30 cellular contexts compared by ENCODE assay signal in the genomic region with DNA sequence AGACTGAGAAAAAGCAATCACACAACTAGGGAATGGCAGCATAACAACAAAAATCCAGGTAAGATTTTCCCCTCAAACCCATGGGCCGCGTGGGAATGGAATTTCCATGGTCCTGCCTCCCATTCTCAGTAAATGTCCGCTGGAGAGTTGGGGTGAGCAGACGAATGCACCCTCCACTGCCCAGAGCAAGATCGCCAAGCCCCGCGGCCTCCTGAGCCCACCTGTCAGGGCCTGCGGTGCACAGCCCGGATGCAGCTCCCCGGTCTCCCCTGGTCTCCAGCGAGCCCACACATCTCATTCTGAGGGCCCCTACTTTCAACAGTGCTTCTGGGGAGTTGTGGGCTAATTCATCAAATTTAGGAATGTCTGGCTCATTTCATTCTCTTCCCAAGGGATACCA.
DNase-seq lines count a peak whose midpoint lies in the region; ATAC-seq, FAIRE-seq and TF ChIP-seq lines count a peak whose summit lies in the region.
"Had no signal": no experiment of that assay in that cellular context is flagged by ENCODE, and none has a peak within 500 bp of the region (broad histone marks: within the 10 kb centered on the region; RNA-seq: fewer than 3 reads in every experiment).

No MANE protein-coding gene starts in this region.

- peak; percentile 9 for DNase-seq in activated CD8-positive, alpha-beta memory T cell treated with anti-CD3 and anti-CD28 coated beads for 24 hours
- DNase-seq in activated CD8-positive, alpha-beta memory T cell treated with anti-CD3 and anti-CD28 coated beads, Interleukin-2, amount 50 U/mL, for 48 hours, result no peak
- DNase-seq in H1 (ENCODE audit: low read depth in 1 of 2, low spot score in 2 of 2) (peak in 1 of 2 experiments; percentile 42), mesendoderm (no peak), spleen (peak; percentile 54), Caco-2 (no peak), AML-193 (lab: John Stamatoyannopoulos, UW) (no peak)
- DNase-seq: activated B cell treated with CpG ODN at 0.5 μM for 24 hours; activated CD4-positive, alpha-beta T cell treated with anti-CD3 and anti-CD28 coated beads, Interleukin-2, amount 10 ng/mL, durations not matched to agents 7 days and 5 days; activated naive CD4-positive, alpha-beta T cell; dermis blood vessel endothelial cell; DMS79; KG1; NCI-H1105; NCI-H187; NCI-H2171 treated with DMSO at 0.1 percent for 48 hours; NCI-H526; nucleus accumbens; OCI-M1; substantia nigra; T-helper 1 cell had no signal

- intact Hi-C loops in spleen (cut with DNase I; ENCODE audit: low total_unique reads), result no loop called here
- intact Hi-C loops in Caco-2 (cut with micrococcal nuclease; ENCODE audit: unreplicated experiment), result no loop called here

- TF ChIP-seq POLR2A in H1 (IDR thresholded peaks at IDR 0.05; ENCODE audit: control extremely low read depth in 1 of 2, low read depth in 2 of 2, low read length in 2 of 2) (no peak), spleen (IDR thresholded peaks at IDR 0.05) (no peak)

- H2BK120ac ChIP-seq in H1 (replicated peaks; ENCODE audit: low read depth, low read length) (peak overlapping the region; percentile 30), mesendoderm (ENCODE audit: low read depth, low read length) (peak overlapping the region; percentile 9)

- no peaks in the 10 kb centered on the region for H3K9me3 Mint-ChIP-seq in Caco-2 (ENCODE audit: unreplicated experiment)
- H3K9me3 Mint-ChIP-seq: activated B cell treated with CpG ODN at 0.5 μM for 24 hours; activated CD4-positive, alpha-beta T cell treated with anti-CD3 and anti-CD28 coated beads, Interleukin-2, amount 10 ng/mL, durations not matched to agents 7 days and 5 days; memory B cell; stimulated activated effector memory CD8-positive, alpha-beta T cell treated with anti-CD3 and anti-CD28 coated beads, Interleukin-12 subunit alpha, Interleukin-12 subunit beta, amount 100 ng/mL, for 72 hours had no signal

- peak overlapping the region; percentile 3 for H3K56ac ChIP-seq in H1 (replicated peaks; ENCODE audit: insufficient read length, low read depth, low read length)
- H3K56ac ChIP-seq in mesendoderm (ENCODE audit: low read length), result peak overlapping the region; percentile 17

- peak overlapping the region; percentile 98 for H3K18ac ChIP-seq in H1 (ENCODE audit: extremely low read depth, low read length)
- H3K18ac ChIP-seq in mesendoderm (ENCODE audit: low read length), result no peak overlapping the region

- no peak overlapping the region for H2AFZ ChIP-seq in H1 (ENCODE audit: low read length)

- H2BK5ac ChIP-seq in H1 (ENCODE audit: low read depth, low read length), result peak overlapping the region; percentile 98; the same call in 1 of the 2 replicates
- H2BK5ac ChIP-seq in mesendoderm (ENCODE audit: low read length), result peak overlapping the region; percentile 71

- H3K4me3 ChIP-seq in H1 (ENCODE audit: extremely low read depth in 1 of 4, insufficient read depth in 2 of 4, low read depth in 3 of 4, low read length in 4 of 4), result no peak overlapping the region
- H3K4me3 ChIP-seq in mesendoderm (ENCODE audit: low read length), result no peak overlapping the region
- H3K4me3 ChIP-seq in spleen, result no peak overlapping the region
- no peak overlapping the region for H3K4me3 ChIP-seq in Caco-2 (ENCODE audit: low read depth, low read length)
- H3K4me3 ChIP-seq: SK-N-MC, upper lobe of left lung had no signal

- no peak overlapping the region for H3K14ac ChIP-seq in H1 (ENCODE audit: insufficient read length)

- H3K4ac ChIP-seq in H1 (replicated peaks; ENCODE audit: insufficient read length, low read depth, low read length) (peak overlapping the region; percentile 99), mesendoderm (ENCODE audit: low read depth, low read length) (peak overlapping the region; percentile 77)

- H3K27ac Mint-ChIP-seq in Caco-2 (ENCODE audit: unreplicated experiment), result no peak overlapping the region
- H3K27ac Mint-ChIP-seq: activated B cell treated with CpG ODN at 0.5 μM for 24 hours; activated CD4-positive, alpha-beta T cell treated with anti-CD3 and anti-CD28 coated beads, Interleukin-2, amount 10 ng/mL, durations not matched to agents 7 days and 5 days; memory B cell; stimulated activated effector memory CD8-positive, alpha-beta T cell treated with anti-CD3 and anti-CD28 coated beads, Interleukin-12 subunit alpha, Interleukin-12 subunit beta, amount 100 ng/mL, for 72 hours had no signal

- peak overlapping the region; percentile 93; the same call in 1 of the 2 replicates for H2BK12ac ChIP-seq in H1 (ENCODE audit: low read depth, low read length)

- no peak for FAIRE-seq in H1 (lab: Jason Lieb, UNC)
- FAIRE-seq: frontal cortex, G401.6 had no signal

- no peaks in the 10 kb centered on the region for H3K4me1 Mint-ChIP-seq in Caco-2 (ENCODE audit: low read depth, unreplicated experiment)
- H3K4me1 Mint-ChIP-seq: activated B cell treated with CpG ODN at 0.5 μM for 24 hours; stimulated activated effector memory CD8-positive, alpha-beta T cell treated with anti-CD3 and anti-CD28 coated beads, Interleukin-12 subunit alpha, Interleukin-12 subunit beta, amount 100 ng/mL, for 72 hours had no signal

- no peaks in the 10 kb centered on the region for H3K36me3 Mint-ChIP-seq in Caco-2 (ENCODE audit: insufficient read depth, unreplicated experiment)
- H3K36me3 Mint-ChIP-seq: memory B cell; stimulated activated effector memory CD8-positive, alpha-beta T cell treated with anti-CD3 and anti-CD28 coated beads, Interleukin-12 subunit alpha, Interleukin-12 subunit beta, amount 100 ng/mL, for 72 hours had no signal

- H2BK20ac ChIP-seq in H1 (ENCODE audit: low read length), result peak overlapping the region; percentile 99; the same call in 1 of the 2 replicates

- H3K23ac ChIP-seq in H1 (ENCODE audit: insufficient read length) (no peak overlapping the region), mesendoderm (ENCODE audit: low read length) (no peak overlapping the region)

- H3K36me3 ChIP-seq in H1 (ENCODE audit: control insufficient read depth in 2 of 4, insufficient read depth in 4 of 4, low read length in 3 of 4), result no peaks in the 10 kb centered on the region
- no peaks in the 10 kb centered on the region for H3K36me3 ChIP-seq in mesendoderm (ENCODE audit: control insufficient read depth, insufficient read depth, low read length)
- no peaks in the 10 kb centered on the region for H3K36me3 ChIP-seq in spleen
- no peaks in the 10 kb centered on the region for H3K36me3 ChIP-seq in Caco-2 (ENCODE audit: control insufficient read depth, insufficient read depth, low read length)
- H3K36me3 ChIP-seq: upper lobe of left lung had no signal

- H3K79me2 ChIP-seq in H1 (ENCODE audit: control insufficient read depth in 1 of 2, insufficient read depth in 2 of 2, low read length in 2 of 2) (no peaks in the 10 kb centered on the region), mesendoderm (ENCODE audit: control insufficient read depth, insufficient read depth, low read length) (no peaks in the 10 kb centered on the region)

- BruUV-seq in Caco-2 (replicated peaks; lab: Mats Ljungman, UMichigan), result no TSS peak

- H3K27me3 ChIP-seq in H1 (replicated peaks in 1 of 4; ENCODE audit: control insufficient read depth in 3 of 4, extremely low read depth in 1 of 4, insufficient read depth in 3 of 4, low read length in 3 of 4) (peaks cover 0 to under 1% (median 0%) of the 10 kb centered on the region in 4 experiments; a peak in 2 of 7 replicates), mesendoderm (ENCODE audit: insufficient read depth, low read length, poor library complexity) (no peaks in the 10 kb centered on the region), spleen (replicated peaks in 1 of 7) (no peaks in the 10 kb centered on the region), Caco-2 (replicated peaks; ENCODE audit: control insufficient read depth, insufficient read depth, low read length) (no peaks in the 10 kb centered on the region)
- H3K27me3 ChIP-seq: upper lobe of left lung had no signal

- H3K9me3 ChIP-seq in H1 (ENCODE audit: insufficient read depth in 2 of 2, low read depth in 1 of 2, low read length in 1 of 2) (no peaks in the 10 kb centered on the region), spleen (no peaks in the 10 kb centered on the region), Caco-2 (no peaks in the 10 kb centered on the region)
- H3K9me3 ChIP-seq: upper lobe of left lung had no signal

- peaks cover 10 to 31% (median 19%) of the 10 kb centered on the region in 4 experiments for H3K4me1 ChIP-seq in H1 (replicated peaks in 1 of 4; ENCODE audit: control insufficient read depth in 3 of 4, insufficient read depth in 4 of 4, low read length in 3 of 4)
- peaks cover 22% of the 10 kb centered on the region for H3K4me1 ChIP-seq in mesendoderm (ENCODE audit: control insufficient read depth, low read depth, low read length)
- H3K4me1 ChIP-seq in spleen, result peaks cover 0 to 9% (median 7%) of the 10 kb centered on the region in 6 donors
- no peaks in the 10 kb centered on the region for H3K4me1 ChIP-seq in Caco-2
- H3K4me1 ChIP-seq: upper lobe of left lung had no signal

- 86% methylated on average over 11 of the region's 11 CpGs; no CpG with 5 or more reads in 1 of the 2 experiments for WGBS in H1 (ENCODE audit: extremely low coverage in 1 of 2, insufficient coverage in 1 of 2, insufficient read length in 1 of 2, insufficient replicate concordance in 2 of 2, low coverage in 1 of 2, low lambda C conversion rate in 2 of 2, missing lambda C conversion rate in 1 of 2), 2 experiments
- WGBS in mesendoderm (ENCODE audit: extremely low coverage, insufficient coverage, low lambda C conversion rate), result no CpG with 5 or more reads among the region's 11 CpGs
- 93 to 97% (median 96%) methylated on average over 7 to 11 of the region's 11 CpGs for WGBS in spleen, 5 donors

- no peak for ATAC-seq in GM21390 (IDR thresholded peaks at IDR 0.05; ENCODE audit: unreplicated experiment)

- H3K9ac ChIP-seq in H1 (replicated peaks in 1 of 4; ENCODE audit: extremely low read depth in 1 of 4, low read depth in 3 of 4, low read length in 3 of 4), result no peak overlapping the region
- H3K9ac ChIP-seq in mesendoderm (ENCODE audit: low read length), result no peak overlapping the region

- peak overlapping the region; percentile 95 for H4K91ac ChIP-seq in H1 (replicated peaks; ENCODE audit: insufficient read length, low read length)

- TF ChIP-seq EP300 in H1 (IDR thresholded peaks at IDR 0.05; ENCODE audit: borderline replicate concordance in 1 of 2, low read depth in 2 of 2, low read length in 2 of 2), result no peak

- peaks cover 10% of the 10 kb centered on the region for H3K27me3 Mint-ChIP-seq in Caco-2 (ENCODE audit: insufficient read depth, unreplicated experiment)

- no peaks in the 10 kb centered on the region for H4K20me1 ChIP-seq in H1 (replicated peaks in 1 of 2; ENCODE audit: control insufficient read depth in 1 of 2, insufficient read depth in 2 of 2, low read length in 2 of 2)

- no peaks in the 10 kb centered on the region for H3K79me1 ChIP-seq in H1 (ENCODE audit: low read depth, low read length)
- H3K79me1 ChIP-seq in mesendoderm (ENCODE audit: low read length), result no peaks in the 10 kb centered on the region

- no peak overlapping the region for H2BK15ac ChIP-seq in H1 (ENCODE audit: low read length)
- no peak overlapping the region for H2BK15ac ChIP-seq in mesendoderm (replicated peaks; ENCODE audit: low read depth)

- POLR2A ChIA-PET in H1 (lab: Charles Lee; ENCODE audit: partially characterized antibody) (interaction anchor here (1.0 to 2.9 kb wide), 4 partner anchors 7 to 103 kb away, joined by 3 to 9 read pairs (median 4); no protein-coding TSS in a partner anchor), Caco-2 (lab: Charles Lee) (no interaction called here)

- H2AK5ac ChIP-seq in H1 (ENCODE audit: low read depth, low read length), result no peak overlapping the region; the same call in 1 of the 2 replicates
- H2AK5ac ChIP-seq in mesendoderm (ENCODE audit: low read length), result no peak overlapping the region

- TF ChIP-seq RAD21 in H1 (IDR thresholded peaks at IDR 0.05 in 1 of 2, conservative IDR thresholded peaks at IDR 0.05 in 1 of 2; ENCODE audit: low read depth in 2 of 2, low read length in 2 of 2), result no peak

- TF ChIP-seq CTCF in H1 (IDR thresholded peaks at IDR 0.05; ENCODE audit: control extremely low read depth in 1 of 3, insufficient read depth in 1 of 3, low read depth in 1 of 3, low read length in 3 of 3) (no peak), spleen (IDR thresholded peaks at IDR 0.05 in 8 of 11, conservative IDR thresholded peaks at IDR 0.05 in 3 of 11) (no peak), Caco-2 (IDR thresholded peaks at IDR 0.05; ENCODE audit: insufficient read depth in 1 of 2, low read depth in 1 of 2, low read length in 1 of 2, severe bottlenecking in 1 of 2, unreplicated experiment in 1 of 2) (no peak)

- CTCF ChIA-PET in H1 (lab: Charles Lee; ENCODE audit: partially characterized antibody), result interaction anchor here (1.0 to 2.2 kb wide), 3 partner anchors 21 to 69 kb away, joined by 3 to 7 read pairs (median 4); no protein-coding TSS in a partner anchor
- CTCF ChIA-PET in Caco-2 (lab: Charles Lee), result no interaction called here

- peak overlapping the region in 1 of 2 experiments; percentile 63; a peak in 1 of 4 replicates for H3K4me2 ChIP-seq in H1 (ENCODE audit: insufficient read depth in 1 of 2, low read depth in 2 of 2, low read length in 2 of 2)
- no peak overlapping the region for H3K4me2 ChIP-seq in mesendoderm (ENCODE audit: low read length)

- no peak overlapping the region for H4K8ac ChIP-seq in H1 (ENCODE audit: extremely low read depth, insufficient read depth, low read length)
- H4K8ac ChIP-seq in mesendoderm (ENCODE audit: low read depth, low read length), result no peak overlapping the region

- H4K5ac ChIP-seq in H1 (ENCODE audit: insufficient read length, low read depth, low read length) (peak overlapping the region; percentile 23), mesendoderm (ENCODE audit: low read length) (no peak overlapping the region)

- peaks cover 2% of the 10 kb centered on the region; the same call in 1 of the 2 replicates for H3K23me2 ChIP-seq in H1 (ENCODE audit: low read depth, low read length)

- H3K4me3 Mint-ChIP-seq in Caco-2 (ENCODE audit: unreplicated experiment), result no peak overlapping the region
- H3K4me3 Mint-ChIP-seq: activated B cell treated with CpG ODN at 0.5 μM for 24 hours; activated CD4-positive, alpha-beta T cell treated with anti-CD3 and anti-CD28 coated beads, Interleukin-2, amount 10 ng/mL, durations not matched to agents 7 days and 5 days; CD14-positive monocyte; memory B cell; stimulated activated effector memory CD8-positive, alpha-beta T cell treated with anti-CD3 and anti-CD28 coated beads, Interleukin-12 subunit alpha, Interleukin-12 subunit beta, amount 100 ng/mL, for 72 hours had no signal

- no peak overlapping the region; the same call in 1 of the 2 replicates for H3K27ac ChIP-seq in H1 (ENCODE audit: low read depth, low read length)
- no peak overlapping the region for H3K27ac ChIP-seq in mesendoderm (ENCODE audit: low read depth, low read length)
- H3K27ac ChIP-seq in spleen, result no peak overlapping the region
- H3K27ac ChIP-seq: 22Rv1, SK-N-MC, upper lobe of left lung had no signal

Comparison
In these comparisons a context has a peak if more than half of its experiments do, and no peak if none do; other contexts are left out.
1. DNase-seq: peak in activated CD8-positive, alpha-beta memory T cell treated with anti-CD3 and anti-CD28 coated beads for 24 hours (single experiment) and spleen (single experiment); none in activated CD8-positive, alpha-beta memory T cell treated with anti-CD3 and anti-CD28 coated beads, Interleukin-2, amount 50 U/mL, for 48 hours (single experiment), mesendoderm (single experiment), Caco-2 (0 of 2) and AML-193 (0 of 2).